In genomic region chr2:61911510-61911909, GRCh38 we compare ENCODE assay signal across 12 cellular contexts. TPM values are rescaled to one million over a fixed set of nuclear protein-coding genes. Genes with fewer than 3 reads are reported as not detected.
DNase-seq lines count a peak whose midpoint lies in the region; ATAC-seq, FAIRE-seq and TF ChIP-seq lines count a peak whose summit lies in the region.
"Had no signal": no experiment of that assay in that cellular context is flagged by ENCODE, and none has a peak within 500 bp of the region (broad histone marks: within the 10 kb centered on the region; RNA-seq: fewer than 3 reads in every experiment).

No MANE protein-coding gene starts in this region.

- H4K20me1 ChIP-seq in Loucy (ENCODE audit: insufficient read depth, low read length, poor library complexity, severe bottlenecking) = no peaks in the 10 kb centered on the region
- H4K20me1 ChIP-seq in neural progenitor cell (ENCODE audit: low read depth) = no peaks in the 10 kb centered on the region

- FAIRE-seq in bronchial epithelial cell (lab: Jason Lieb, UNC) (no peak), H54 (lab: Jason Lieb, UNC) (no peak)

- no peak for TF ChIP-seq CTCF in activated CD8-positive, alpha-beta T cell treated with anti-CD3 and anti-CD28 coated beads for 36 hours (IDR thresholded peaks at IDR 0.05)
- TF ChIP-seq CTCF in Loucy (conservative IDR thresholded peaks at IDR 0.05; ENCODE audit: low read length) = peak; percentile 68
- TF ChIP-seq CTCF in bronchial epithelial cell (IDR thresholded peaks at IDR 0.05; ENCODE audit: insufficient read depth, low read length, severe bottlenecking) = peak; percentile 45
- peak; percentile 47 for TF ChIP-seq CTCF in neural progenitor cell (IDR thresholded peaks at IDR 0.05)

- H3K4me1 Mint-ChIP-seq in activated CD8-positive, alpha-beta T cell treated with anti-CD3 and anti-CD28 coated beads for 36 hours (ENCODE audit: low read depth) = peaks cover 10% of the 10 kb centered on the region
- H3K4me1 Mint-ChIP-seq in activated CD8-positive, alpha-beta T cell treated with anti-CD3 and anti-CD28 coated beads, Interleukin-2, amount 10 ng/mL, durations not matched to agents 7 days and 5 days (ENCODE audit: low read depth) = peaks cover 10% of the 10 kb centered on the region
- peaks cover under 1% of the 10 kb centered on the region for H3K4me1 Mint-ChIP-seq in neural progenitor cell

- H3K4me2 ChIP-seq in Loucy (ENCODE audit: low read depth, low read length, poor library complexity, severe bottlenecking) (no peak overlapping the region), neural progenitor cell (no peak overlapping the region)
- H3K4me2 ChIP-seq: BLaER1 treated with 17β-estradiol and CSF1 and Interleukin-3, amounts not matched to agents 10 nM and 100 nM had no signal

- H3K4me1 ChIP-seq in Loucy (ENCODE audit: insufficient read depth, low read length, poor library complexity, severe bottlenecking) = peaks cover 4% of the 10 kb centered on the region
- no peaks in the 10 kb centered on the region for H3K4me1 ChIP-seq in neural progenitor cell

- peaks cover 8% of the 10 kb centered on the region; the same call in 1 of the 2 replicates for H3K79me2 ChIP-seq in Loucy (ENCODE audit: insufficient read depth, low read length)
- peaks cover 20% of the 10 kb centered on the region for H3K79me2 ChIP-seq in neural progenitor cell (ENCODE audit: low read depth)

- H3K9me2 ChIP-seq in Loucy (replicated peaks; ENCODE audit: low read depth, low read length) = no peaks in the 10 kb centered on the region

- no peak overlapping the region for H3K27ac Mint-ChIP-seq in activated CD8-positive, alpha-beta T cell treated with anti-CD3 and anti-CD28 coated beads for 36 hours
- no peak overlapping the region for H3K27ac Mint-ChIP-seq in activated CD8-positive, alpha-beta T cell treated with anti-CD3 and anti-CD28 coated beads, Interleukin-2, amount 10 ng/mL, durations not matched to agents 7 days and 5 days
- no peak overlapping the region for H3K27ac Mint-ChIP-seq in neural progenitor cell

- H3K27me3 ChIP-seq in Loucy (ENCODE audit: insufficient read depth, low read length, poor library complexity, severe bottlenecking) = no peaks in the 10 kb centered on the region
- H3K27me3 ChIP-seq in bronchial epithelial cell (ENCODE audit: control insufficient read depth, insufficient read depth, low read length) = no peaks in the 10 kb centered on the region
- H3K27me3 ChIP-seq in neural progenitor cell = no peaks in the 10 kb centered on the region
- H3K27me3 ChIP-seq: BLaER1 treated with 17β-estradiol and CSF1 and Interleukin-3, amounts not matched to agents 10 nM and 100 nM; stomach had no signal

- CTCF ChIA-PET in activated CD8-positive, alpha-beta T cell treated with anti-CD3 and anti-CD28 coated beads for 36 hours (lab: Charles Lee) = interaction anchor here (0.6 to 1.2 kb wide), 2 partner anchors 58 to 327 kb away, joined by 3 read pairs; partner anchors contain the start of gene FAM161A
- CTCF ChIA-PET in activated CD8-positive, alpha-beta T cell treated with anti-CD3 and anti-CD28 coated beads, Interleukin-2, amount 10 ng/mL, durations not matched to agents 7 days and 5 days (lab: Charles Lee) = interaction anchor here (0.9 to 1.4 kb wide), 3 partner anchors 13 to 500 kb away, joined by 3 to 4 read pairs (median 3); no protein-coding TSS in a partner anchor

- no peak overlapping the region for H3K4me3 Mint-ChIP-seq in activated CD8-positive, alpha-beta T cell treated with anti-CD3 and anti-CD28 coated beads for 36 hours
- no peak overlapping the region for H3K4me3 Mint-ChIP-seq in activated CD8-positive, alpha-beta T cell treated with anti-CD3 and anti-CD28 coated beads, Interleukin-2, amount 10 ng/mL, durations not matched to agents 7 days and 5 days
- no peak overlapping the region for H3K4me3 Mint-ChIP-seq in neural progenitor cell
- H3K4me3 Mint-ChIP-seq: naive thymus-derived CD4-positive, alpha-beta T cell had no signal

- no peak overlapping the region for H3K4me3 ChIP-seq in Loucy (ENCODE audit: low read length, poor library complexity, severe bottlenecking)
- H3K4me3 ChIP-seq in bronchial epithelial cell (ENCODE audit: low read depth, low read length) = no peak overlapping the region
- no peak overlapping the region for H3K4me3 ChIP-seq in neural progenitor cell
- H3K4me3 ChIP-seq: BLaER1 treated with 17β-estradiol and CSF1 and Interleukin-3, amounts not matched to agents 10 nM and 100 nM; stomach had no signal

- no peaks in the 10 kb centered on the region for H3K27me3 Mint-ChIP-seq in activated CD8-positive, alpha-beta T cell treated with anti-CD3 and anti-CD28 coated beads for 36 hours
- no peaks in the 10 kb centered on the region for H3K27me3 Mint-ChIP-seq in activated CD8-positive, alpha-beta T cell treated with anti-CD3 and anti-CD28 coated beads, Interleukin-2, amount 10 ng/mL, durations not matched to agents 7 days and 5 days (ENCODE audit: low read depth)
- H3K27me3 Mint-ChIP-seq in neural progenitor cell (ENCODE audit: insufficient read depth, low read depth) = no peaks in the 10 kb centered on the region
- H3K27me3 Mint-ChIP-seq: naive thymus-derived CD4-positive, alpha-beta T cell had no signal

- POLR2A ChIA-PET in activated CD8-positive, alpha-beta T cell treated with anti-CD3 and anti-CD28 coated beads for 36 hours (lab: Charles Lee) = no interaction called here
- POLR2A ChIA-PET in activated CD8-positive, alpha-beta T cell treated with anti-CD3 and anti-CD28 coated beads, Interleukin-2, amount 10 ng/mL, durations not matched to agents 7 days and 5 days (lab: Charles Lee) = no interaction called here

- H3K9me3 ChIP-seq in Loucy (ENCODE audit: insufficient read depth, low read depth, low read length) = no peaks in the 10 kb centered on the region
- H3K9me3 ChIP-seq in neural progenitor cell (ENCODE audit: low read depth) = no peaks in the 10 kb centered on the region
- H3K9me3 ChIP-seq: BLaER1 treated with 17β-estradiol and CSF1 and Interleukin-3, amounts not matched to agents 10 nM and 100 nM; stomach had no signal

- no peaks in the 10 kb centered on the region for H3F3A ChIP-seq in Loucy (ENCODE audit: low read depth)
- H3F3A ChIP-seq in neural progenitor cell (ENCODE audit: low read depth) = no peaks in the 10 kb centered on the region

- H2AFZ ChIP-seq in Loucy (ENCODE audit: low read length) (no peak overlapping the region), neural progenitor cell (replicated peaks) (no peak overlapping the region)

- H3K36me3 ChIP-seq in Loucy (ENCODE audit: insufficient read depth, low read length) = no peaks in the 10 kb centered on the region
- no peaks in the 10 kb centered on the region for H3K36me3 ChIP-seq in bronchial epithelial cell (ENCODE audit: control insufficient read depth, insufficient read depth, low read length)
- no peaks in the 10 kb centered on the region for H3K36me3 ChIP-seq in neural progenitor cell

- intact Hi-C loops in activated CD8-positive, alpha-beta T cell treated with anti-CD3 and anti-CD28 coated beads for 36 hours (cut with micrococcal nuclease) = no loop called here

- H3K9ac ChIP-seq in Loucy (ENCODE audit: low read depth, low read length, poor library complexity, severe bottlenecking) = no peak overlapping the region
- no peak overlapping the region for H3K9ac ChIP-seq in neural progenitor cell
- H3K9ac ChIP-seq: BLaER1 treated with 17β-estradiol and CSF1 and Interleukin-3, amounts not matched to agents 10 nM and 100 nM had no signal

- H3K9me3 Mint-ChIP-seq in activated CD8-positive, alpha-beta T cell treated with anti-CD3 and anti-CD28 coated beads for 36 hours = no peaks in the 10 kb centered on the region
- H3K9me3 Mint-ChIP-seq in activated CD8-positive, alpha-beta T cell treated with anti-CD3 and anti-CD28 coated beads, Interleukin-2, amount 10 ng/mL, durations not matched to agents 7 days and 5 days (ENCODE audit: insufficient read depth) = no peaks in the 10 kb centered on the region
- H3K9me3 Mint-ChIP-seq in neural progenitor cell = no peaks in the 10 kb centered on the region
- H3K9me3 Mint-ChIP-seq: naive thymus-derived CD4-positive, alpha-beta T cell had no signal

- no peaks in the 10 kb centered on the region for H3K36me3 Mint-ChIP-seq in activated CD8-positive, alpha-beta T cell treated with anti-CD3 and anti-CD28 coated beads for 36 hours (ENCODE audit: low read depth)
- H3K36me3 Mint-ChIP-seq in activated CD8-positive, alpha-beta T cell treated with anti-CD3 and anti-CD28 coated beads, Interleukin-2, amount 10 ng/mL, durations not matched to agents 7 days and 5 days (ENCODE audit: low read depth) = no peaks in the 10 kb centered on the region
- H3K36me3 Mint-ChIP-seq in neural progenitor cell = no peaks in the 10 kb centered on the region

- peak; percentile 56 for ATAC-seq in activated CD8-positive, alpha-beta T cell treated with anti-CD3 and anti-CD28 coated beads for 36 hours
- ATAC-seq in activated CD8-positive, alpha-beta T cell treated with anti-CD3 and anti-CD28 coated beads, Interleukin-2, amount 10 ng/mL, durations not matched to agents 7 days and 5 days = no peak
- ATAC-seq: naive thymus-derived CD4-positive, alpha-beta T cell had no signal

- H3K27ac ChIP-seq in neural progenitor cell = no peak overlapping the region
- H3K27ac ChIP-seq: BLaER1 treated with 17β-estradiol and CSF1 and Interleukin-3, amounts not matched to agents 10 nM and 100 nM; stomach had no signal

- no peak for TF ChIP-seq POLR2A in H54 (IDR thresholded peaks at IDR 0.05; ENCODE audit: low read depth, low read length)

- DNase-seq in activated CD8-positive, alpha-beta T cell treated with anti-CD3 and anti-CD28 coated beads for 36 hours = peak; percentile 22
- DNase-seq in activated CD8-positive, alpha-beta T cell treated with anti-CD3 and anti-CD28 coated beads, Interleukin-2, amount 10 ng/mL, durations not matched to agents 7 days and 5 days = no peak
- DNase-seq in bronchial epithelial cell (ENCODE audit: low read depth) (peak; percentile 61), neural progenitor cell (ENCODE audit: low spot score) (no peak), GDM1 (lab: John Stamatoyannopoulos, UW) (no peak), NCI-H146 (lab: John Stamatoyannopoulos, UW) (no peak), H54 (ENCODE audit: insufficient read length, low spot score) (no peak)
- DNase-seq: naive thymus-derived CD4-positive, alpha-beta T cell; stimulated activated CD4-positive, alpha-beta T cell treated with anti-CD3 and anti-CD28 coated beads, Interleukin-15, amount 100 ng/mL, for 24 hours; stomach had no signal

RNA-seq across cellular contexts. Expression of gene COMMD1, which starts 6.0 kb away (rescaled TPM):
- 10 to 100 TPM; 25.3 to 27.0 TPM for total RNA-seq in activated CD8-positive, alpha-beta T cell treated with anti-CD3 and anti-CD28 coated beads for 36 hours
- total RNA-seq in activated CD8-positive, alpha-beta T cell treated with anti-CD3 and anti-CD28 coated beads, Interleukin-2, amount 10 ng/mL, durations not matched to agents 7 days and 5 days = 10 to 100 TPM; 29.3 to 30.5 TPM
- 30.5 and 34.7 TPM in 2 replicates for total RNA-seq in bronchial epithelial cell
- 26.7 and 36.9 TPM in 2 replicates for total RNA-seq in neural progenitor cell (ENCODE audit: low replicate concordance)

RNA-seq across cellular contexts. Expression of gene CCT4, which starts 23.1 kb away (rescaled TPM):
- 100 to 1,000 TPM; 388 to 390 TPM for total RNA-seq in activated CD8-positive, alpha-beta T cell treated with anti-CD3 and anti-CD28 coated beads for 36 hours
- total RNA-seq in activated CD8-positive, alpha-beta T cell treated with anti-CD3 and anti-CD28 coated beads, Interleukin-2, amount 10 ng/mL, durations not matched to agents 7 days and 5 days = 100 to 1,000 TPM; 177 to 189 TPM
- total RNA-seq in bronchial epithelial cell (122 and 183 TPM in 2 replicates), neural progenitor cell (ENCODE audit: low replicate concordance) (314 and 381 TPM in 2 replicates)

RNA-seq across cellular contexts. Expression of gene FAM161A, which starts 57.6 kb away (rescaled TPM):
- 1 to 10 TPM; 6.5 to 6.6 TPM for total RNA-seq in activated CD8-positive, alpha-beta T cell treated with anti-CD3 and anti-CD28 coated beads for 36 hours
- total RNA-seq in activated CD8-positive, alpha-beta T cell treated with anti-CD3 and anti-CD28 coated beads, Interleukin-2, amount 10 ng/mL, durations not matched to agents 7 days and 5 days = 1 to 10 TPM; 4.5 to 5.3 TPM
- total RNA-seq in bronchial epithelial cell = 0.53 and 0.90 TPM in 2 replicates
- total RNA-seq in neural progenitor cell (ENCODE audit: low replicate concordance) = 19.6 and 23.3 TPM in 2 replicates

Comparison
In these comparisons a context has a peak if more than half of its experiments do, and no peak if none do; other contexts are left out.
1. DNase-seq: peak in activated CD8-positive, alpha-beta T cell treated with anti-CD3 and anti-CD28 coated beads for 36 hours (single experiment) and bronchial epithelial cell (single experiment); none in activated CD8-positive, alpha-beta T cell treated with anti-CD3 and anti-CD28 coated beads, Interleukin-2, amount 10 ng/mL, durations not matched to agents 7 days and 5 days (single experiment), neural progenitor cell (single experiment), GDM1 (single experiment), NCI-H146 (single experiment) and H54 (single experiment).